ENCODE assay signal across 22 cellular contexts in the genomic region with DNA sequence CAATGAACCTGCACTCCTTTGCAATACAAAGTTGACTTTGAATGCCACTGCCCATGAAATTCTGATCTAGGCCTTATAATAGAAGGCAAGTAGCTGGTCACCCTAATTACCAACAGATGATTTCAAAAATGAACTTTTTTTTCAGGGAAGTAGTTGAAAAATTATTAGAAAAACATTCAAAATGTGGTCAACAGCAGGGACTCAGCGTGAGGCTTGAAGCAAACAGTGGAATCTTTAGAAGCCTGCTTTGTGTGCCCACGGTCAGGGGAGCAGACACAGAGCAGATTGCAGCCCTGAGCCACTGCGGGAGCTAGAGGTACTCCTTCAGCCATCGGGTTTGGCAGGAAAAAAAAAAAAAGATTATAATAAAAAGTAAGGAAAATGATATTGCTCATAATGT.
"Had no signal": no experiment of that assay in that cellular context is flagged by ENCODE, and none has a peak within 500 bp of the region (broad histone marks: within the 10 kb centered on the region; RNA-seq: fewer than 3 reads in every experiment).

No MANE protein-coding gene starts in this region.

- H3K4me3 Mint-ChIP-seq: activated T-cell treated with anti-CD3 and anti-CD28 coated beads, Interleukin-2, amount 50 U/mL, for 72 hours; natural killer cell; neural progenitor cell had no signal

- H3K36me3 ChIP-seq: cardiac muscle cell, left lung, lower lobe of right lung, neural progenitor cell, spleen, transverse colon had no signal

- H3K27me3 ChIP-seq: body of pancreas, cardiac muscle cell, left lung, neural progenitor cell, spleen, transverse colon had no signal

- H3K4me1 ChIP-seq: body of pancreas, left lung, lower lobe of right lung, neural progenitor cell, spleen, transverse colon had no signal

- H3K4me2 ChIP-seq: neural progenitor cell had no signal

- H3K9me3 Mint-ChIP-seq: activated naive CD4-positive, alpha-beta T cell treated with anti-CD3 and anti-CD28 coated beads, Interleukin-2, amount 50 U/mL, for 72 hours; activated T-cell treated with anti-CD3 and anti-CD28 coated beads, Interleukin-2, amount 50 U/mL, for 72 hours; natural killer cell had no signal

- DNase-seq: activated CD4-positive, alpha-beta T cell treated with anti-CD3 and anti-CD28 coated beads for 4 hours; activated CD4-positive, alpha-beta T cell treated with anti-CD3 and anti-CD28 coated beads, Interleukin-2, amount 50 U/mL, for 4 hours; activated CD4-positive, CD25-positive, alpha-beta regulatory T cell; activated naive CD4-positive, alpha-beta T cell; activated T-cell treated with anti-CD3 and anti-CD28 coated beads for 4 hours; activated T-cell treated with anti-CD3 and anti-CD28 coated beads, Interleukin-2, amount 50 U/mL, for 72 hours; aorta; body of pancreas; foreskin melanocyte; left lung; lower lobe of right lung; mesenchymal stem cell; natural killer cell; occipital lobe; posterior cingulate gyrus; right cardiac atrium; spleen; stimulated activated naive CD4-positive, alpha-beta T cell treated with Interleukin-2 at 50 U/mL for 16 hours; transverse colon had no signal

- ATAC-seq: activated naive CD4-positive, alpha-beta T cell treated with anti-CD3 and anti-CD28 coated beads, Interleukin-2, amount 50 U/mL, for 72 hours; activated T-cell treated with anti-CD3 and anti-CD28 coated beads, Interleukin-2, amount 50 U/mL, for 72 hours; body of pancreas; left lung; lower lobe of right lung; natural killer cell; right cardiac atrium had no signal

- H3K9ac ChIP-seq: neural progenitor cell had no signal

- H2AFZ ChIP-seq: neural progenitor cell had no signal

- H3K9me3 ChIP-seq: body of pancreas, left lung, lower lobe of right lung, spleen, transverse colon had no signal

- H3K4me3 ChIP-seq: body of pancreas, cardiac muscle cell, left lung, lower lobe of right lung, neural progenitor cell, spleen, transverse colon had no signal

- H3K4me1 Mint-ChIP-seq: natural killer cell had no signal

- H3K36me3 Mint-ChIP-seq: activated naive CD4-positive, alpha-beta T cell treated with anti-CD3 and anti-CD28 coated beads, Interleukin-2, amount 50 U/mL, for 72 hours; natural killer cell; neural progenitor cell had no signal

- H3K27ac ChIP-seq: body of pancreas, cardiac muscle cell, left lung, lower lobe of right lung, neural progenitor cell, spleen, transverse colon had no signal

- H3K27ac Mint-ChIP-seq: activated naive CD4-positive, alpha-beta T cell treated with anti-CD3 and anti-CD28 coated beads, Interleukin-2, amount 50 U/mL, for 72 hours; activated T-cell treated with anti-CD3 and anti-CD28 coated beads, Interleukin-2, amount 50 U/mL, for 72 hours; natural killer cell; neural progenitor cell had no signal
